ENCODE assay signal across 1 cellular context in the genomic region with DNA sequence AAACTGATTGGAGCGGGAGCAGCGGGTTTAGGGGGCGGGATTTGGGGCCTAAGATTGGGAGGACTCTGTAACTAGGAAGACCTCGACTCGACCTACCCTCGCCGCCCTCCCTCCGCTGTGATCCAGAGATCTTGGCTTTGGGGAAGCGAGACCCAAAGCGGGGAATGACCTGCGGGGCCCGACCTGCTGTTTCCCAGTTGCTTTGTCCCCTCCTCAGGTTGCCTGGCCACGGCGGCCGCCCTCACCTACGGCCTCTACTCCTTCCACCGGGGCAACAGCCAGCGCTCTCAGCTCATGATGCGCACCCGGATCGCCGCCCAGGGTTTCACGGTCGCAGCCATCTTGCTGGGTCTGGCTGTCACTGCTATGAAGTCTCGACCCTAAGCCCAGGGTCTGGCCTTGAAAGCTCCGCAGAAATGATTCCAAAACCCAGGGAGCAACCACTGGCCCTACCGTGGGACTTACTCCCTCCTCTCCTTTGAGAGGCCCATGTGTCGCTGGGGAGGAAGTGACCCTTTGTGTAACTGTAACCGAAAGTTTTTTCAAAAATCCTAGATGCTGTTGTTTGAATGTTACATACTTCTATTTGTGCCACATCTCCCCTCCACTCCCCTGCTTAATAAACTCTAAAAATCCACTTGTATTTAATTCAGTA.
TF ChIP-seq lines count a peak whose summit lies in the region.

No MANE protein-coding gene starts in this region.

TF ChIP-seq in HepG2, 621 proteins besides CTCF, POLR2A, EP300 and RAD21 (continued from another document and continues in another):
- TF ChIP-seq, protein P1, sequence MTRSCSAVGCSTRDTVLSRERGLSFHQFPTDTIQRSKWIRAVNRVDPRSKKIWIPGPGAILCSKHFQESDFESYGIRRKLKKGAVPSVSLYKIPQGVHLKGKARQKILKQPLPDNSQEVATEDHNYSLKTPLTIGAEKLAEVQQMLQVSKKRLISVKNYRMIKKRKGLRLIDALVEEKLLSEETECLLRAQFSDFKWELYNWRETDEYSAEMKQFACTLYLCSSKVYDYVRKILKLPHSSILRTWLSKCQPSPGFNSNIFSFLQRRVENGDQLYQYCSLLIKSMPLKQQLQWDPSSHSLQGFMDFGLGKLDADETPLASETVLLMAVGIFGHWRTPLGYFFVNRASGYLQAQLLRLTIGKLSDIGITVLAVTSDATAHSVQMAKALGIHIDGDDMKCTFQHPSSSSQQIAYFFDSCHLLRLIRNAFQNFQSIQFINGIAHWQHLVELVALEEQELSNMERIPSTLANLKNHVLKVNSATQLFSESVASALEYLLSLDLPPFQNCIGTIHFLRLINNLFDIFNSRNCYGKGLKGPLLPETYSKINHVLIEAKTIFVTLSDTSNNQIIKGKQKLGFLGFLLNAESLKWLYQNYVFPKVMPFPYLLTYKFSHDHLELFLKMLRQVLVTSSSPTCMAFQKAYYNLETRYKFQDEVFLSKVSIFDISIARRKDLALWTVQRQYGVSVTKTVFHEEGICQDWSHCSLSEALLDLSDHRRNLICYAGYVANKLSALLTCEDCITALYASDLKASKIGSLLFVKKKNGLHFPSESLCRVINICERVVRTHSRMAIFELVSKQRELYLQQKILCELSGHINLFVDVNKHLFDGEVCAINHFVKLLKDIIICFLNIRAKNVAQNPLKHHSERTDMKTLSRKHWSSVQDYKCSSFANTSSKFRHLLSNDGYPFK (CRISPR knock-in tag; IDR thresholded peaks at IDR 0.05; ENCODE audit: borderline replicate concordance), result peak; percentile 60; the same call in 1 of the 2 replicates
- TF ChIP-seq, protein P2, sequence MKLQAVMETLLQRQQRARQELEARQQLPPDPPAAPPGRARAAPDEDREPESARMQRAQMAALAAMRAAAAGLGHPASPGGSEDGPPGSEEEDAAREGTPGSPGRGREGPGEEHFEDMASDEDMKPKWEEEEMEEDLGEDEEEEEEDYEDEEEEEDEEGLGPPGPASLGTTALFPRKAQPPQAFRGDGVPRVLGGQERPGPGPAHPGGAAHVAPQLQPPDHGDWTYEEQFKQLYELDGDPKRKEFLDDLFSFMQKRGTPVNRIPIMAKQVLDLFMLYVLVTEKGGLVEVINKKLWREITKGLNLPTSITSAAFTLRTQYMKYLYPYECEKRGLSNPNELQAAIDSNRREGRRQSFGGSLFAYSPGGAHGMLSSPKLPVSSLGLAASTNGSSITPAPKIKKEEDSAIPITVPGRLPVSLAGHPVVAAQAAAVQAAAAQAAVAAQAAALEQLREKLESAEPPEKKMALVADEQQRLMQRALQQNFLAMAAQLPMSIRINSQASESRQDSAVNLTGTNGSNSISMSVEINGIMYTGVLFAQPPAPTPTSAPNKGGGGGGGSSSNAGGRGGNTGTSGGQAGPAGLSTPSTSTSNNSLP (IDR thresholded peaks at IDR 0.05; ENCODE audit: low read depth, low read length), result 0 out of 2 replicates have a peak, but pooled peaks have one; percentile 4
- TF ChIP-seq, protein P3, sequence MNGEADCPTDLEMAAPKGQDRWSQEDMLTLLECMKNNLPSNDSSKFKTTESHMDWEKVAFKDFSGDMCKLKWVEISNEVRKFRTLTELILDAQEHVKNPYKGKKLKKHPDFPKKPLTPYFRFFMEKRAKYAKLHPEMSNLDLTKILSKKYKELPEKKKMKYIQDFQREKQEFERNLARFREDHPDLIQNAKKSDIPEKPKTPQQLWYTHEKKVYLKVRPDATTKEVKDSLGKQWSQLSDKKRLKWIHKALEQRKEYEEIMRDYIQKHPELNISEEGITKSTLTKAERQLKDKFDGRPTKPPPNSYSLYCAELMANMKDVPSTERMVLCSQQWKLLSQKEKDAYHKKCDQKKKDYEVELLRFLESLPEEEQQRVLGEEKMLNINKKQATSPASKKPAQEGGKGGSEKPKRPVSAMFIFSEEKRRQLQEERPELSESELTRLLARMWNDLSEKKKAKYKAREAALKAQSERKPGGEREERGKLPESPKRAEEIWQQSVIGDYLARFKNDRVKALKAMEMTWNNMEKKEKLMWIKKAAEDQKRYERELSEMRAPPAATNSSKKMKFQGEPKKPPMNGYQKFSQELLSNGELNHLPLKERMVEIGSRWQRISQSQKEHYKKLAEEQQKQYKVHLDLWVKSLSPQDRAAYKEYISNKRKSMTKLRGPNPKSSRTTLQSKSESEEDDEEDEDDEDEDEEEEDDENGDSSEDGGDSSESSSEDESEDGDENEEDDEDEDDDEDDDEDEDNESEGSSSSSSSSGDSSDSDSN (CRISPR knock-in tag; IDR thresholded peaks at IDR 0.05), result peak; percentile 84
- TF ChIP-seq FOXA3 (CRISPR knock-in tag; IDR thresholded peaks at IDR 0.05) (no peak), ZBTB7B (CRISPR knock-in tag; IDR thresholded peaks at IDR 0.05) (0 out of 2 replicates have a peak, but pooled peaks have one; percentile 4), ZNF232 (CRISPR knock-in tag; IDR thresholded peaks at IDR 0.05; ENCODE audit: borderline replicate concordance) (no peak), ZSCAN9 (CRISPR knock-in tag; IDR thresholded peaks at IDR 0.05; ENCODE audit: borderline replicate concordance) (peak; percentile 12; the same call in 1 of the 2 replicates), KAT8 (CRISPR knock-in tag; IDR thresholded peaks at IDR 0.05) (peak; percentile 70; the same call in 1 of the 2 replicates), SMAD3 (CRISPR knock-in tag; IDR thresholded peaks at IDR 0.05) (no peak), DMAP1 (CRISPR knock-in tag; IDR thresholded peaks at IDR 0.05) (0 out of 2 replicates have a peak, but pooled peaks have one; percentile 8), NONO (IDR thresholded peaks at IDR 0.05) (no peak), NONO (CRISPR knock-in tag; conservative IDR thresholded peaks at IDR 0.05) (peak; percentile 12; the same call in 1 of the 2 replicates), HOXA3 (CRISPR knock-in tag; IDR thresholded peaks at IDR 0.05) (peak; percentile 22; the same call in 1 of the 2 replicates), ARNT2 (CRISPR knock-in tag; IDR thresholded peaks at IDR 0.05; ENCODE audit: low read depth) (peak; percentile 53; the same call in 1 of the 2 replicates), ZNF558 (CRISPR knock-in tag; IDR thresholded peaks at IDR 0.05; ENCODE audit: borderline replicate concordance) (0 out of 2 replicates have a peak, but pooled peaks have one; percentile 14), ZNF543 (CRISPR knock-in tag; IDR thresholded peaks at IDR 0.05) (no peak), ZNF816 (CRISPR knock-in tag; IDR thresholded peaks at IDR 0.05; ENCODE audit: borderline replicate concordance) (0 out of 2 replicates have a peak, but pooled peaks have one; percentile 62), BRD4 (CRISPR knock-in tag; IDR thresholded peaks at IDR 0.05) (no peak), ASH2L (IDR thresholded peaks at IDR 0.05; ENCODE audit: insufficient read length, low read depth, low read length) (peak; percentile 9), HNRNPLL (IDR thresholded peaks at IDR 0.05; ENCODE audit: low read depth, low read length, poor library complexity, severe bottlenecking) (peak; percentile 63), TGIF2 (CRISPR knock-in tag; IDR thresholded peaks at IDR 0.05) (peak; percentile 2; the same call in 1 of the 2 replicates), ZBTB1 (CRISPR knock-in tag; IDR thresholded peaks at IDR 0.05; ENCODE audit: borderline replicate concordance) (no peak), PHF8 (CRISPR knock-in tag; IDR thresholded peaks at IDR 0.05) (peak; percentile 73; the same call in 1 of the 2 replicates), ZNF768 (CRISPR knock-in tag; IDR thresholded peaks at IDR 0.05) (peak; percentile 39; the same call in 1 of the 2 replicates), POLR2G (IDR thresholded peaks at IDR 0.05; ENCODE audit: low read depth, low read length) (peak; percentile 28), AGO2 (optimal IDR thresholded peaks at IDR 0.05; ENCODE audit: low read depth, low read length) (peak; percentile 86), MXD4 (CRISPR knock-in tag; IDR thresholded peaks at IDR 0.05) (0 out of 2 replicates have a peak, but pooled peaks have one; percentile 5), ZKSCAN8 (CRISPR knock-in tag; IDR thresholded peaks at IDR 0.05; ENCODE audit: borderline replicate concordance) (no peak), PHF21A (CRISPR knock-in tag; IDR thresholded peaks at IDR 0.05) (peak; percentile 50), DR1 (CRISPR knock-in tag; IDR thresholded peaks at IDR 0.05) (0 out of 2 replicates have a peak, but pooled peaks have one; percentile 6), NFE2 (CRISPR knock-in tag; IDR thresholded peaks at IDR 0.05) (peak; percentile 17; the same call in 1 of the 2 replicates), KLF16 (CRISPR knock-in tag; IDR thresholded peaks at IDR 0.05) (peak in 1 of 2 experiments; percentile 48; a peak in 1 of 4 replicates), ARNTL (CRISPR knock-in tag; IDR thresholded peaks at IDR 0.05) (no peak), KDM5A (IDR thresholded peaks at IDR 0.05; ENCODE audit: borderline replicate concordance, low read length) (0 out of 2 replicates have a peak, but pooled peaks have one; percentile 35), KDM2A (CRISPR knock-in tag; IDR thresholded peaks at IDR 0.05; ENCODE audit: borderline replicate concordance, low read depth) (peak; percentile 76; the same call in 1 of the 2 replicates), SAP130 (CRISPR knock-in tag; IDR thresholded peaks at IDR 0.05; ENCODE audit: low read depth) (peak; percentile 2; the same call in 1 of the 2 replicates)
- TF ChIP-seq, protein P4, sequence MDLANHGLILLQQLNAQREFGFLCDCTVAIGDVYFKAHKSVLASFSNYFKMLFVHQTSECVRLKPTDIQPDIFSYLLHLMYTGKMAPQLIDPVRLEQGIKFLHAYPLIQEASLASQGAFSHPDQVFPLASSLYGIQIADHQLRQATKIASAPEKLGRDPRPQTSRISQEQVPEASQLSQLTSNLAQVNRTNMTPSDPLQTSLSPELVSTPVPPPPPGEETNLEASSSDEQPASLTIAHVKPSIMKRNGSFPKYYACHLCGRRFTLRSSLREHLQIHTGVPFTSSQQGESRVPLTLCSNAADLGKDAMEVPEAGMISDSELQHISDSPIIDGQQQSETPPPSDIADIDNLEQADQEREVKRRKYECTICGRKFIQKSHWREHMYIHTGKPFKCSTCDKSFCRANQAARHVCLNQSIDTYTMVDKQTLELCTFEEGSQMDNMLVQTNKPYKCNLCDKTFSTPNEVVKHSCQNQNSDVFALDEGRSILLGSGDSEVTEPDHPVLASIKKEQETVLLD (CRISPR knock-in tag; IDR thresholded peaks at IDR 0.05; ENCODE audit: low read depth), result peak; percentile 10; the same call in 1 of the 2 replicates
- TF ChIP-seq, protein P5, sequence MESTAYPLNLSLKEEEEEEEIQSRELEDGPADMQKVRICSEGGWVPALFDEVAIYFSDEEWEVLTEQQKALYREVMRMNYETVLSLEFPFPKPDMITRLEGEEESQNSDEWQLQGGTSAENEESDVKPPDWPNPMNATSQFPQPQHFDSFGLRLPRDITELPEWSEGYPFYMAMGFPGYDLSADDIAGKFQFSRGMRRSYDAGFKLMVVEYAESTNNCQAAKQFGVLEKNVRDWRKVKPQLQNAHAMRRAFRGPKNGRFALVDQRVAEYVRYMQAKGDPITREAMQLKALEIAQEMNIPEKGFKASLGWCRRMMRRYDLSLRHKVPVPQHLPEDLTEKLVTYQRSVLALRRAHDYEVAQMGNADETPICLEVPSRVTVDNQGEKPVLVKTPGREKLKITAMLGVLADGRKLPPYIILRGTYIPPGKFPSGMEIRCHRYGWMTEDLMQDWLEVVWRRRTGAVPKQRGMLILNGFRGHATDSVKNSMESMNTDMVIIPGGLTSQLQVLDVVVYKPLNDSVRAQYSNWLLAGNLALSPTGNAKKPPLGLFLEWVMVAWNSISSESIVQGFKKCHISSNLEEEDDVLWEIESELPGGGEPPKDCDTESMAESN (CRISPR knock-in tag; conservative IDR thresholded peaks at IDR 0.05), result no peak
- TF ChIP-seq, protein P6, sequence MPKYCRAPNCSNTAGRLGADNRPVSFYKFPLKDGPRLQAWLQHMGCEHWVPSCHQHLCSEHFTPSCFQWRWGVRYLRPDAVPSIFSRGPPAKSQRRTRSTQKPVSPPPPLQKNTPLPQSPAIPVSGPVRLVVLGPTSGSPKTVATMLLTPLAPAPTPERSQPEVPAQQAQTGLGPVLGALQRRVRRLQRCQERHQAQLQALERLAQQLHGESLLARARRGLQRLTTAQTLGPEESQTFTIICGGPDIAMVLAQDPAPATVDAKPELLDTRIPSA (CRISPR knock-in tag; IDR thresholded peaks at IDR 0.05; ENCODE audit: borderline replicate concordance), result 0 out of 2 replicates have a peak, but pooled peaks have one; percentile 76
- TF ChIP-seq, protein P7, sequence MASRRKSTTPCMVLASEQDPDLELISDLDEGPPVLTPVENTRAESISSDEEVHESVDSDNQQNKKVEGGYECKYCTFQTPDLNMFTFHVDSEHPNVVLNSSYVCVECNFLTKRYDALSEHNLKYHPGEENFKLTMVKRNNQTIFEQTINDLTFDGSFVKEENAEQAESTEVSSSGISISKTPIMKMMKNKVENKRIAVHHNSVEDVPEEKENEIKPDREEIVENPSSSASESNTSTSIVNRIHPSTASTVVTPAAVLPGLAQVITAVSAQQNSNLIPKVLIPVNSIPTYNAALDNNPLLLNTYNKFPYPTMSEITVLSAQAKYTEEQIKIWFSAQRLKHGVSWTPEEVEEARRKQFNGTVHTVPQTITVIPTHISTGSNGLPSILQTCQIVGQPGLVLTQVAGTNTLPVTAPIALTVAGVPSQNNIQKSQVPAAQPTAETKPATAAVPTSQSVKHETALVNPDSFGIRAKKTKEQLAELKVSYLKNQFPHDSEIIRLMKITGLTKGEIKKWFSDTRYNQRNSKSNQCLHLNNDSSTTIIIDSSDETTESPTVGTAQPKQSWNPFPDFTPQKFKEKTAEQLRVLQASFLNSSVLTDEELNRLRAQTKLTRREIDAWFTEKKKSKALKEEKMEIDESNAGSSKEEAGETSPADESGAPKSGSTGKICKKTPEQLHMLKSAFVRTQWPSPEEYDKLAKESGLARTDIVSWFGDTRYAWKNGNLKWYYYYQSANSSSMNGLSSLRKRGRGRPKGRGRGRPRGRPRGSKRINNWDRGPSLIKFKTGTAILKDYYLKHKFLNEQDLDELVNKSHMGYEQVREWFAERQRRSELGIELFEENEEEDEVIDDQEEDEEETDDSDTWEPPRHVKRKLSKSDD (CRISPR knock-in tag; IDR thresholded peaks at IDR 0.05; ENCODE audit: low read depth), result 0 out of 2 replicates have a peak, but pooled peaks have one; percentile 12
- TF ChIP-seq, protein P8, sequence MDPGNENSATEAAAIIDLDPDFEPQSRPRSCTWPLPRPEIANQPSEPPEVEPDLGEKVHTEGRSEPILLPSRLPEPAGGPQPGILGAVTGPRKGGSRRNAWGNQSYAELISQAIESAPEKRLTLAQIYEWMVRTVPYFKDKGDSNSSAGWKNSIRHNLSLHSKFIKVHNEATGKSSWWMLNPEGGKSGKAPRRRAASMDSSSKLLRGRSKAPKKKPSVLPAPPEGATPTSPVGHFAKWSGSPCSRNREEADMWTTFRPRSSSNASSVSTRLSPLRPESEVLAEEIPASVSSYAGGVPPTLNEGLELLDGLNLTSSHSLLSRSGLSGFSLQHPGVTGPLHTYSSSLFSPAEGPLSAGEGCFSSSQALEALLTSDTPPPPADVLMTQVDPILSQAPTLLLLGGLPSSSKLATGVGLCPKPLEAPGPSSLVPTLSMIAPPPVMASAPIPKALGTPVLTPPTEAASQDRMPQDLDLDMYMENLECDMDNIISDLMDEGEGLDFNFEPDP (CRISPR knock-in tag; conservative IDR thresholded peaks at IDR 0.05), result 0 out of 2 replicates have a peak, but pooled peaks have one; percentile 33
